8 cellular contexts compared by ENCODE assay signal in genomic region chr6:31736026-31736767, GRCh38. TPM values are rescaled to one million over a fixed set of nuclear protein-coding genes. Genes with fewer than 3 reads are reported as not detected.
DNase-seq lines count a peak whose midpoint lies in the region; ATAC-seq and TF ChIP-seq lines count a peak whose summit lies in the region.

Gene CLIC1, minus strand, starts transcription at chr6:31736530. Its CDS starts 230 bp downstream, at chr6:31736300.

- peaks cover 66% of the 10 kb centered on the region for H3K36me3 Mint-ChIP-seq in dendritic cell treated with granulocyte-macrophage colony-stimulating factor and Interleukin-4, amounts not matched to agents 40 ng/mL and 50 ng/mL, for 4 days (ENCODE audit: low read depth)

- peak within 1 kb of the TSS; percentile 100 for H3K4me3 Mint-ChIP-seq in dendritic cell treated with granulocyte-macrophage colony-stimulating factor and Interleukin-4, amounts not matched to agents 40 ng/mL and 50 ng/mL, for 4 days

- H3K4me1 Mint-ChIP-seq in dendritic cell treated with granulocyte-macrophage colony-stimulating factor and Interleukin-4, amounts not matched to agents 40 ng/mL and 50 ng/mL, for 4 days (ENCODE audit: low read depth) = peaks cover 80% of the 10 kb centered on the region

- H3K27ac Mint-ChIP-seq in dendritic cell treated with granulocyte-macrophage colony-stimulating factor and Interleukin-4, amounts not matched to agents 40 ng/mL and 50 ng/mL, for 4 days = peak within 1 kb of the TSS; percentile 91

- peaks cover 22 to 64% (median 48%) of the 10 kb centered on the region in 4 donors for H3K4me1 ChIP-seq in liver (ENCODE audit: control insufficient read depth in 4 of 4, insufficient read depth in 4 of 4, low read length in 3 of 4)

- H3K27ac ChIP-seq in liver (ENCODE audit: low read depth in 1 of 2, low read length in 2 of 2) = peak within 1 kb of the TSS; percentile 90 to 96

- H3K9ac ChIP-seq in liver (ENCODE audit: low read depth in 1 of 2, low read length in 2 of 2) = peak within 1 kb of the TSS; percentile 82 to 98

- ATAC-seq in HG02623 (IDR thresholded peaks at IDR 0.05; ENCODE audit: unreplicated experiment) (peak; percentile 22), GM19324 (IDR thresholded peaks at IDR 0.05; ENCODE audit: low FRiP score, unreplicated experiment) (no peak)

- intact Hi-C loops in dendritic cell treated with granulocyte-macrophage colony-stimulating factor and Interleukin-4, amounts not matched to agents 40 ng/mL and 50 ng/mL, for 4 days (cut with micrococcal nuclease) = loop anchor here (5.0 kb wide), 1 partner anchor 69 kb away; the partner anchor contains the start of genes CSNK2B and LY6G5B

- no peaks in the 10 kb centered on the region for H3K9me3 ChIP-seq in liver (ENCODE audit: control insufficient read depth in 4 of 4, low read length in 3 of 4)

- TF ChIP-seq CTCF in liver (IDR thresholded peaks at IDR 0.05; ENCODE audit: low read depth, low read length, missing input control) = no peak

- peak within 1 kb of the TSS; percentile 53 to 84 (median 80) for H3K4me3 ChIP-seq in liver (ENCODE audit: low read depth in 1 of 3, low read length in 3 of 3)

- WGBS in liver = under 1% methylated on average over 24 of the region's 24 CpGs

- H3K27me3 ChIP-seq in liver (ENCODE audit: control insufficient read depth in 4 of 4, insufficient read depth in 4 of 4, low read length in 3 of 4) = no peaks in the 10 kb centered on the region

- TF ChIP-seq RAD21 in liver (IDR thresholded peaks at IDR 0.05) = no peak

- DNase-seq in COLO668 (lab: John Stamatoyannopoulos, UW; ENCODE audit: unreplicated experiment) (peak; percentile 82), NCI-H748 (lab: John Stamatoyannopoulos, UW; ENCODE audit: unreplicated experiment) (peak; percentile 89)
- DNase-seq in activated CD4-positive, alpha-beta T cell treated with anti-CD3 and anti-CD28 coated beads, Interleukin-2, amount 50 U/mL, for 24 hours (ENCODE audit: low read depth in 1 of 2, low spot score in 1 of 2) = peak; percentile 56 to 73
- peak in 2 of 3 donors; percentile 54 to 64 for DNase-seq in stimulated activated CD4-positive, alpha-beta T cell treated with anti-CD3 and anti-CD28 coated beads, TNF-alpha, amount 100 ng/mL, for 1 hour (ENCODE audit: low read depth in 3 of 3, low spot score in 1 of 3)

- H3K36me3 ChIP-seq in liver (ENCODE audit: control insufficient read depth in 4 of 4, insufficient read depth in 3 of 4, low read depth in 1 of 4, low read length in 3 of 4) = peaks cover 4 to 21% (median 19%) of the 10 kb centered on the region in 4 donors

- H3K27me3 Mint-ChIP-seq in dendritic cell treated with granulocyte-macrophage colony-stimulating factor and Interleukin-4, amounts not matched to agents 40 ng/mL and 50 ng/mL, for 4 days = no peaks in the 10 kb centered on the region

- no peaks in the 10 kb centered on the region for H3K9me3 Mint-ChIP-seq in dendritic cell treated with granulocyte-macrophage colony-stimulating factor and Interleukin-4, amounts not matched to agents 40 ng/mL and 50 ng/mL, for 4 days

TF ChIP-seq in liver, 16 proteins besides CTCF, POLR2A, EP300 and RAD21:
- TF ChIP-seq HNF4A (conservative IDR thresholded peaks at IDR 0.05) (peak; percentile 6), ZBTB33 (IDR thresholded peaks at IDR 0.05) (no peak), YY1 (IDR thresholded peaks at IDR 0.05) (peak; percentile 72), GABPA (IDR thresholded peaks at IDR 0.05 in 1 of 2, conservative IDR thresholded peaks at IDR 0.05 in 1 of 2) (no peak), EGR1 (IDR thresholded peaks at IDR 0.05; ENCODE audit: low read depth in 2 of 2) (no peak), SP1 (IDR thresholded peaks at IDR 0.05) (peak; percentile 29), NR2F2 (IDR thresholded peaks at IDR 0.05) (no peak), RXRA (IDR thresholded peaks at IDR 0.05) (peak in 1 of 2 donors; percentile 21), JUND (IDR thresholded peaks at IDR 0.05) (peak; percentile 81 to 88), ATF3 (IDR thresholded peaks at IDR 0.05) (peak; percentile 70), MAX (IDR thresholded peaks at IDR 0.05) (peak; percentile 23), REST (IDR thresholded peaks at IDR 0.05) (peak; percentile 75)

RNA-seq across cellular contexts. Expression of gene CLIC1, which starts in this region (rescaled TPM):
- 100 to 1,000 TPM in 1 of 2 donors, 10 to 100 TPM in 1; 56.5 to 124 TPM for total RNA-seq in liver
- 10 to 100 TPM; 63.7 to 65.2 TPM for polyA plus RNA-seq in liver
